ENCODE assay signal across 31 cellular contexts in the genomic region with DNA sequence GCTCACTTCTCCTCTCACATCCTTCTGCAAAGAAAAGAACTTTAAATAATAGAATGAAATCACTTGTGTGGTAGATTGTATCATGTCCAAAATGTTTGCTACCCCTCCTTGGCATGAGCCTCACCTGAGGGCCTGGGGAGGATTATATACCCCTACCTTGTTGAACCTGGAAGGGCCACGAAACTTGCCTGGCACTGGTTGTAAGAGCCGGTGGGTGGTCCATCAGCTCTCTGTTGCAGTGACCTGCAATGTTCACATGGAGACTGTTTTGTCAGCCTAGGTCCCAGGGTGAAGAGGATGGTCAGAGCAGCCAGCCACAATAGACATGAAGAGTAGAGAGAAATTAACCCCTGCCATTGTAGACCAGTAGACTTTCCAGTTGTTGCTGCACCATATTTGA. TPM values are rescaled to one million over a fixed set of nuclear protein-coding genes. Genes with fewer than 3 reads are reported as not detected.
"Had no signal": no experiment of that assay in that cellular context is flagged by ENCODE, and none has a peak within 500 bp of the region (broad histone marks: within the 10 kb centered on the region; RNA-seq: fewer than 3 reads in every experiment).

No MANE protein-coding gene starts in this region.

- H3K9ac ChIP-seq: neural progenitor cell had no signal

- H3K36me3 ChIP-seq: neural progenitor cell had no signal

- H3K36me3 Mint-ChIP-seq: neural progenitor cell had no signal

- H3K27me3 ChIP-seq: esophagus squamous epithelium, heart right ventricle, neural progenitor cell, sigmoid colon, stomach, thyroid gland, vagina had no signal

- H3K27ac ChIP-seq: heart right ventricle, lower lobe of right lung, neural progenitor cell, psoas muscle, sigmoid colon, stomach, thyroid gland had no signal

- H3K4me1 Mint-ChIP-seq: nephron; stimulated activated effector memory CD8-positive, alpha-beta T cell treated with anti-CD3 and anti-CD28 coated beads, Interleukin-12 subunit alpha, Interleukin-12 subunit beta, amount 100 ng/mL, for 72 hours had no signal

- H3K9me3 Mint-ChIP-seq: effector memory CD8-positive, alpha-beta T cell; nephron; neural progenitor cell; stimulated activated effector memory CD8-positive, alpha-beta T cell treated with anti-CD3 and anti-CD28 coated beads, Interleukin-12 subunit alpha, Interleukin-12 subunit beta, amount 100 ng/mL, for 72 hours had no signal

- H3K4me2 ChIP-seq: neural progenitor cell had no signal

- H3K27ac Mint-ChIP-seq: nephron, neural progenitor cell had no signal

- H2AFZ ChIP-seq: neural progenitor cell had no signal

- H3K9me3 ChIP-seq: esophagus squamous epithelium, heart right ventricle, lower lobe of right lung, psoas muscle, sigmoid colon, stomach, thyroid gland, vagina had no signal

- DNase-seq: cortex of kidney; effector memory CD8-positive, alpha-beta T cell; erythroblast; esophagus squamous epithelium; foreskin melanocyte; glutamatergic neuron; heart right ventricle; hippocampal formation; left ventricle myocardium superior; lower lobe of right lung; right cardiac atrium; sigmoid colon; stimulated activated CD4-positive, alpha-beta T cell treated with anti-CD3 and anti-CD28 coated beads, Interleukin-2, amount 100 ng/mL, for 24 hours; stimulated activated CD4-positive, alpha-beta T cell treated with anti-CD3 and anti-CD28 coated beads, Interleukin-4, amount 100 ng/mL, for 24 hours; stimulated activated naive CD4-positive, alpha-beta T cell treated with Interleukin-2 at 50 U/mL for 16 hours; stomach; thyroid gland; trophoblast cell had no signal

- H3K4me3 ChIP-seq: esophagus squamous epithelium, heart right ventricle, lower lobe of right lung, neural progenitor cell, psoas muscle, sigmoid colon, stomach, thyroid gland, vagina had no signal

- H3K4me3 Mint-ChIP-seq: nephron; neural progenitor cell; stimulated activated effector memory CD8-positive, alpha-beta T cell treated with anti-CD3 and anti-CD28 coated beads, Interleukin-12 subunit alpha, Interleukin-12 subunit beta, amount 100 ng/mL, for 72 hours had no signal

- H3K4me1 ChIP-seq: heart right ventricle, lower lobe of right lung, neural progenitor cell, psoas muscle, sigmoid colon, stomach, vagina had no signal

- H3K27me3 Mint-ChIP-seq: effector memory CD8-positive, alpha-beta T cell had no signal

- ATAC-seq: effector memory CD8-positive, alpha-beta T cell; heart right ventricle; left ventricle myocardium superior; lower lobe of right lung; psoas muscle; right cardiac atrium; stimulated activated effector memory CD8-positive, alpha-beta T cell treated with anti-CD3 and anti-CD28 coated beads, Interleukin-12 subunit alpha, Interleukin-12 subunit beta, amount 100 ng/mL, for 72 hours had no signal

RNA-seq across cellular contexts. Expression of a gene that starts 19.4 kb away (rescaled TPM):
- total RNA-seq: vagina had no signal

RNA-seq across cellular contexts. Expression of a gene that starts 20.2 kb away (rescaled TPM):
- total RNA-seq: dermis microvascular lymphatic vessel endothelial cell, lower lobe of right lung, osteoblast, renal cortical epithelial cell, sigmoid colon, subcutaneous adipose tissue, ureter, vagina had no signal

RNA-seq across cellular contexts. Expression of a gene that starts 43.7 kb away (rescaled TPM):
- total RNA-seq: mesenteric fat pad, osteoblast, sigmoid colon, skeletal muscle tissue, subcutaneous adipose tissue, temporal lobe had no signal
